Comparison of ENCODE assay signal across 8 cellular contexts in genomic region chr22:21567456-21568206, GRCh38. TPM values are rescaled to one million over a fixed set of nuclear protein-coding genes. Genes with fewer than 3 reads are reported as not detected.
DNase-seq lines count a peak whose midpoint lies in the region; ATAC-seq and TF ChIP-seq lines count a peak whose summit lies in the region.

TSS of gene UBE2L3 (plus strand) at chr22:21567714. CDS start at chr22:21567745, 31 bp downstream.

- no peak for TF ChIP-seq CTCF in GM10248 (IDR thresholded peaks at IDR 0.05; ENCODE audit: control extremely low read depth, extremely low read depth, low read depth, missing control alignments)

- no peaks in the 10 kb centered on the region for H3K27me3 Mint-ChIP-seq in dendritic cell treated with granulocyte-macrophage colony-stimulating factor and Interleukin-4, amounts not matched to agents 40 ng/mL and 50 ng/mL, for 4 days

- intact Hi-C loops in dendritic cell treated with granulocyte-macrophage colony-stimulating factor and Interleukin-4, amounts not matched to agents 40 ng/mL and 50 ng/mL, for 4 days (cut with micrococcal nuclease) = no loop called here

- POLR2A ChIA-PET in GM10248 (lab: Yijun Ruan, JAX) = no interaction called here

- no peaks in the 10 kb centered on the region for H3K9me3 Mint-ChIP-seq in dendritic cell treated with granulocyte-macrophage colony-stimulating factor and Interleukin-4, amounts not matched to agents 40 ng/mL and 50 ng/mL, for 4 days

- ATAC-seq in HG02885 (IDR thresholded peaks at IDR 0.05; ENCODE audit: poor library complexity, unreplicated experiment) (peak; percentile 66), left lobe of liver (peak; percentile 89), GM21576 (IDR thresholded peaks at IDR 0.05; ENCODE audit: unreplicated experiment) (no peak)

- peak within 1 kb of the TSS; percentile 91 for H3K27ac Mint-ChIP-seq in dendritic cell treated with granulocyte-macrophage colony-stimulating factor and Interleukin-4, amounts not matched to agents 40 ng/mL and 50 ng/mL, for 4 days

- H3K4me3 Mint-ChIP-seq in dendritic cell treated with granulocyte-macrophage colony-stimulating factor and Interleukin-4, amounts not matched to agents 40 ng/mL and 50 ng/mL, for 4 days = peak within 1 kb of the TSS; percentile 89

- CTCF ChIA-PET in GM10248 (lab: Yijun Ruan, JAX) = interaction anchor here (1.5 to 2.7 kb wide), 3 partner anchors 62 to 75 kb away, joined by 4 to 10 read pairs (median 6); partner anchors contain the start of gene SDF2L1

- H3K4me1 Mint-ChIP-seq in dendritic cell treated with granulocyte-macrophage colony-stimulating factor and Interleukin-4, amounts not matched to agents 40 ng/mL and 50 ng/mL, for 4 days (ENCODE audit: low read depth) = peaks cover 45% of the 10 kb centered on the region

- DNase-seq in GM10248 (ENCODE audit: extremely low spot score) (peak; percentile 92), NCI-H69 (lab: John Stamatoyannopoulos, UW) (peak; percentile 89), left lobe of liver (ENCODE audit: low spot score) (peak; percentile 88)
- peak; percentile 75 to 78 for DNase-seq in activated CD4-positive, alpha-beta T cell treated with anti-CD3 and anti-CD28 coated beads, Interleukin-2, amount 50 U/mL, for 4 hours
- peak; percentile 84 for DNase-seq in stimulated activated CD4-positive, alpha-beta T cell treated with anti-CD3 and anti-CD28 coated beads, Interleukin-1b, Interleukin-23, amount 100 ng/mL, for 48 hours

- H3K36me3 Mint-ChIP-seq in dendritic cell treated with granulocyte-macrophage colony-stimulating factor and Interleukin-4, amounts not matched to agents 40 ng/mL and 50 ng/mL, for 4 days (ENCODE audit: low read depth) = peaks cover 31% of the 10 kb centered on the region

RNA-seq across cellular contexts. Expression of gene UBE2L3, which starts in this region (rescaled TPM):
- total RNA-seq in left lobe of liver = 16.5 TPM
